In the genomic region with DNA sequence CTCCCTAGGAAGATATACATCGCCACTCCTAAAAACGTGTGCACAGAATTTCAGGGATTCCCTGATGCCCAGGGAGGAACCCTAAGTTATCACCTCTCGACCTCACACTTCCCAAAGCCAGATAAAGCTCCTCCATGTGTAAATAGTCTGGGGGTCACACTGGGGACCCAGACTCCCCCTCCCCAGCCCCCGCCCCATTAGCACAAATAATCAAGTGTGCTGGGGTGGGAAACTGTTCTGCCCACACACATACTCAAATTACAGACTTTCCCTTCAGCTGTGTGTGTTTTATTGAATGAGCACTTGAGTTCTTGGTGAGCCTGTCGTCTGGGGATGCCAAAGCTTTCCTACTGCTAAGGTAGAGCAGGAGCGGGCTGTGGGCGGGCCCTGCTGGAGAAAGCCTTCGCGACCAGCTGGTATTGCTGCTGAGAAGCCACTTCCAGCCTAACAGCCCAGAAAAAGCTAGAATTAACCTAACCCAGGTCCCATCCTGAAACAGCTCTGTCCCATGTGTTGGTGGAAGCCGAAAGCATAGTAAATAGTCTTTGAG, we compare ENCODE assay signal across 12 cellular contexts.
DNase-seq lines count a peak whose midpoint lies in the region; ATAC-seq and TF ChIP-seq lines count a peak whose summit lies in the region.
"Had no signal": no experiment of that assay in that cellular context is flagged by ENCODE, and none has a peak within 500 bp of the region (broad histone marks: within the 10 kb centered on the region; RNA-seq: fewer than 3 reads in every experiment).

No MANE protein-coding gene starts in this region.

- CTCF ChIA-PET in CD8-positive, alpha-beta memory T cell (lab: Charles Lee): interaction anchor here (1.4 to 2.4 kb wide), 3 partner anchors 9 to 44 kb away, joined by 5 to 8 read pairs (median 8); no protein-coding TSS in a partner anchor

- DNase-seq in stimulated activated naive CD8-positive, alpha-beta T cell treated with anti-CD3 and anti-CD28 coated beads, Interleukin-15, amount 100 ng/mL, for 72 hours: no peak
- DNase-seq in SJCRH30 (peak; percentile 23 to 39), lung (ENCODE audit: low spot score) (peak; percentile 61), chondrocyte (ENCODE audit: low spot score) (no peak)
- no peak for DNase-seq in CD8-positive, alpha-beta memory T cell
- DNase-seq: activated gamma-delta T cell; brain microvascular endothelial cell; stimulated activated CD8-positive, alpha-beta memory T cell treated with anti-CD3 and anti-CD28 coated beads, Interleukin-4, amount 100 ng/mL, for 48 hours had no signal

- H3K27me3 ChIP-seq in SJCRH30 (no peaks in the 10 kb centered on the region), lung (ENCODE audit: control insufficient read depth, insufficient read depth) (no peaks in the 10 kb centered on the region)
- H3K27me3 ChIP-seq in CD8-positive, alpha-beta memory T cell (ENCODE audit: insufficient read depth, low read length, poor library complexity, severe bottlenecking): no peaks in the 10 kb centered on the region
- H3K27me3 ChIP-seq: brain microvascular endothelial cell had no signal

- no peak for ATAC-seq in stimulated activated naive CD8-positive, alpha-beta T cell treated with anti-CD3 and anti-CD28 coated beads, Interleukin-15, amount 100 ng/mL, for 72 hours
- no peak for ATAC-seq in lung (ENCODE audit: insufficient read depth, low FRiP score)
- no peak for ATAC-seq in HG02852 (IDR thresholded peaks at IDR 0.05; ENCODE audit: unreplicated experiment)
- no peak for ATAC-seq in GM21717 (IDR thresholded peaks at IDR 0.05; ENCODE audit: unreplicated experiment)

- TF ChIP-seq CTCF in lung (IDR thresholded peaks at IDR 0.05; ENCODE audit: control extremely low read depth, extremely low read depth) (no peak), chondrocyte (IDR thresholded peaks at IDR 0.05) (no peak)

- WGBS in lung, 2 donors: 58 to 89% methylated on average over 10 of the region's 10 CpGs

- H3K9me3 Mint-ChIP-seq in stimulated activated naive CD8-positive, alpha-beta T cell treated with anti-CD3 and anti-CD28 coated beads, Interleukin-15, Interleukin-2, amounts not matched to agents 100 ng/mL and 50 ng/mL, for 24 hours: no peaks in the 10 kb centered on the region
- H3K9me3 Mint-ChIP-seq in stimulated activated naive CD8-positive, alpha-beta T cell treated with anti-CD3 and anti-CD28 coated beads, Interleukin-15, amount 100 ng/mL, for 72 hours: no peaks in the 10 kb centered on the region
- H3K9me3 Mint-ChIP-seq in chondrocyte (ENCODE audit: low read depth): no peaks in the 10 kb centered on the region
- no peaks in the 10 kb centered on the region for H3K9me3 Mint-ChIP-seq in CD8-positive, alpha-beta memory T cell

- no peaks in the 10 kb centered on the region for H3K36me3 Mint-ChIP-seq in stimulated activated naive CD8-positive, alpha-beta T cell treated with anti-CD3 and anti-CD28 coated beads, Interleukin-15, Interleukin-2, amounts not matched to agents 100 ng/mL and 50 ng/mL, for 24 hours (ENCODE audit: low read depth)
- no peaks in the 10 kb centered on the region for H3K36me3 Mint-ChIP-seq in chondrocyte (ENCODE audit: low read depth)
- H3K36me3 Mint-ChIP-seq in CD8-positive, alpha-beta memory T cell: no peaks in the 10 kb centered on the region

- no peak overlapping the region for H3K4me3 Mint-ChIP-seq in stimulated activated naive CD8-positive, alpha-beta T cell treated with anti-CD3 and anti-CD28 coated beads, Interleukin-15, Interleukin-2, amounts not matched to agents 100 ng/mL and 50 ng/mL, for 24 hours
- H3K4me3 Mint-ChIP-seq in stimulated activated naive CD8-positive, alpha-beta T cell treated with anti-CD3 and anti-CD28 coated beads, Interleukin-15, amount 100 ng/mL, for 72 hours: no peak overlapping the region
- H3K4me3 Mint-ChIP-seq in chondrocyte (ENCODE audit: unreplicated experiment): no peak overlapping the region
- H3K4me3 Mint-ChIP-seq in CD8-positive, alpha-beta memory T cell: no peak overlapping the region

- no peaks in the 10 kb centered on the region for H3K36me3 ChIP-seq in SJCRH30
- H3K36me3 ChIP-seq in lung (ENCODE audit: control insufficient read depth in 2 of 2, insufficient read depth in 2 of 2, low read length in 2 of 2): no peaks in the 10 kb centered on the region
- no peaks in the 10 kb centered on the region for H3K36me3 ChIP-seq in CD8-positive, alpha-beta memory T cell (ENCODE audit: insufficient read depth, low read length)
- H3K36me3 ChIP-seq: brain microvascular endothelial cell had no signal

- no peak overlapping the region for H3K27ac ChIP-seq in SJCRH30
- peak overlapping the region in 1 of 2 donors; percentile 37 for H3K27ac ChIP-seq in lung (ENCODE audit: low read depth in 1 of 2, low read length in 1 of 2)
- no peak overlapping the region for H3K27ac ChIP-seq in CD8-positive, alpha-beta memory T cell (ENCODE audit: low read depth, low read length)
- H3K27ac ChIP-seq: brain microvascular endothelial cell, parathyroid adenoma had no signal

- H3K4me1 Mint-ChIP-seq in stimulated activated naive CD8-positive, alpha-beta T cell treated with anti-CD3 and anti-CD28 coated beads, Interleukin-15, Interleukin-2, amounts not matched to agents 100 ng/mL and 50 ng/mL, for 24 hours (ENCODE audit: low read depth): peaks cover 8% of the 10 kb centered on the region
- H3K4me1 Mint-ChIP-seq in stimulated activated naive CD8-positive, alpha-beta T cell treated with anti-CD3 and anti-CD28 coated beads, Interleukin-15, amount 100 ng/mL, for 72 hours: peaks cover 12% of the 10 kb centered on the region
- H3K4me1 Mint-ChIP-seq in chondrocyte (ENCODE audit: low read depth): peaks cover 9% of the 10 kb centered on the region
- peaks cover 3 to 5% (median 4%) of the 10 kb centered on the region in 3 donors for H3K4me1 Mint-ChIP-seq in CD8-positive, alpha-beta memory T cell

- POLR2A ChIA-PET in CD8-positive, alpha-beta memory T cell (lab: Charles Lee): interaction anchor here (0.6 to 1.2 kb wide), 2 partner anchors 80 to 608 kb away, joined by 3 to 5 read pairs; no protein-coding TSS in a partner anchor

- no peak overlapping the region for H3K4me3 ChIP-seq in SJCRH30
- H3K4me3 ChIP-seq in lung: no peak overlapping the region
- no peak overlapping the region for H3K4me3 ChIP-seq in CD8-positive, alpha-beta memory T cell (ENCODE audit: low read length)

- H3K27me3 Mint-ChIP-seq in stimulated activated naive CD8-positive, alpha-beta T cell treated with anti-CD3 and anti-CD28 coated beads, Interleukin-15, Interleukin-2, amounts not matched to agents 100 ng/mL and 50 ng/mL, for 24 hours: no peaks in the 10 kb centered on the region
- H3K27me3 Mint-ChIP-seq in stimulated activated naive CD8-positive, alpha-beta T cell treated with anti-CD3 and anti-CD28 coated beads, Interleukin-15, amount 100 ng/mL, for 72 hours: no peaks in the 10 kb centered on the region
- H3K27me3 Mint-ChIP-seq in chondrocyte (ENCODE audit: low read depth): no peaks in the 10 kb centered on the region
- H3K27me3 Mint-ChIP-seq in CD8-positive, alpha-beta memory T cell: no peaks in the 10 kb centered on the region

- peak overlapping the region; percentile 50 for H3K27ac Mint-ChIP-seq in stimulated activated naive CD8-positive, alpha-beta T cell treated with anti-CD3 and anti-CD28 coated beads, Interleukin-15, Interleukin-2, amounts not matched to agents 100 ng/mL and 50 ng/mL, for 24 hours
- H3K27ac Mint-ChIP-seq in stimulated activated naive CD8-positive, alpha-beta T cell treated with anti-CD3 and anti-CD28 coated beads, Interleukin-15, amount 100 ng/mL, for 72 hours: no peak overlapping the region
- no peak overlapping the region for H3K27ac Mint-ChIP-seq in chondrocyte (ENCODE audit: unreplicated experiment)
- H3K27ac Mint-ChIP-seq in CD8-positive, alpha-beta memory T cell: peak overlapping the region in 2 of 8 donors; percentile 8 to 35

- no peaks in the 10 kb centered on the region; the same call in 1 of the 2 replicates for H3K4me1 ChIP-seq in SJCRH30
- peaks cover 0 to 7% of the 10 kb centered on the region in 2 donors for H3K4me1 ChIP-seq in lung (ENCODE audit: control insufficient read depth in 2 of 2, insufficient read depth in 2 of 2, low read length in 2 of 2)
- H3K4me1 ChIP-seq in CD8-positive, alpha-beta memory T cell (ENCODE audit: insufficient read depth, low read length): peaks cover 5% of the 10 kb centered on the region

- H3K9me3 ChIP-seq in SJCRH30 (replicated peaks): no peaks in the 10 kb centered on the region
- no peaks in the 10 kb centered on the region for H3K9me3 ChIP-seq in lung (ENCODE audit: control insufficient read depth in 2 of 2, insufficient read depth in 1 of 2, low read length in 1 of 2)
- H3K9me3 ChIP-seq in CD8-positive, alpha-beta memory T cell (ENCODE audit: low read length): no peaks in the 10 kb centered on the region

Comparison
In these comparisons a context has a peak if more than half of its experiments do, and no peak if none do; other contexts are left out.
1. DNase-seq: peak in SJCRH30 (2 of 2) and lung (single experiment); none in stimulated activated naive CD8-positive, alpha-beta T cell treated with anti-CD3 and anti-CD28 coated beads, Interleukin-15, amount 100 ng/mL, for 72 hours (0 of 2), chondrocyte (single experiment) and CD8-positive, alpha-beta memory T cell (0 of 5).